In genomic region chr16:89721644-89722391, GRCh38 we compare ENCODE assay signal across 8 cellular contexts. TPM values are rescaled to one million over a fixed set of nuclear protein-coding genes. Genes with fewer than 3 reads are reported as not detected.
DNase-seq lines count a peak whose midpoint lies in the region; ATAC-seq and TF ChIP-seq lines count a peak whose summit lies in the region.

No MANE protein-coding gene starts in this region.

- H3K4me3 ChIP-seq in SJCRH30 (peak overlapping the region; percentile 86), aorta (ENCODE audit: low read length in 2 of 2) (peak overlapping the region; percentile 70 to 83)

- no peak overlapping the region for H3K27ac Mint-ChIP-seq in progenitor cell of endocrine pancreas

- H3K27ac ChIP-seq in 22Rv1 (peak overlapping the region; percentile 97), SJCRH30 (peak overlapping the region; percentile 75; the same call in 1 of the 2 replicates), aorta (ENCODE audit: low read depth in 1 of 2, low read length in 2 of 2) (peak overlapping the region; percentile 38 to 45)

- intact Hi-C loops in Right ventricle myocardium inferior (cut with DNase I) = no loop called here
- intact Hi-C loops in aorta (cut with DNase I) = loop anchor here in 1 of 2 donors (2.0 kb wide), 1 partner anchor 21 kb away; the partner anchor contains the start of gene SPATA2L

- peaks cover 18% of the 10 kb centered on the region for H3K36me3 ChIP-seq in SJCRH30
- H3K36me3 ChIP-seq in aorta (ENCODE audit: control insufficient read depth in 1 of 2, insufficient read depth in 2 of 2, low read length in 1 of 2) = peaks cover 0 to 4% of the 10 kb centered on the region in 2 donors

- H3K4me1 Mint-ChIP-seq in progenitor cell of endocrine pancreas (ENCODE audit: low read depth) = peaks cover 14% of the 10 kb centered on the region

- no peaks in the 10 kb centered on the region for H3K9me3 Mint-ChIP-seq in progenitor cell of endocrine pancreas (ENCODE audit: low read depth)

- 0 to 2% methylated on average over 64 to 99 of the region's 99 CpGs for WGBS in aorta, 2 donors

- H3K36me3 Mint-ChIP-seq in progenitor cell of endocrine pancreas (ENCODE audit: insufficient read depth) = peaks cover 8% of the 10 kb centered on the region

- DNase-seq in SJCRH30 = peak; percentile 38 to 40
- DNase-seq in activated naive CD4-positive, alpha-beta T cell (lab: John Stamatoyannopoulos, UW) = peak; percentile 54 to 87 (median 72)
- peak; percentile 91 for DNase-seq in Right ventricle myocardium inferior (ENCODE audit: missing footprints)
- DNase-seq in progenitor cell of endocrine pancreas (ENCODE audit: low spot score, unreplicated experiment) = no peak
- peak; percentile 84 to 89 for DNase-seq in aorta

- ATAC-seq in GM18517 (IDR thresholded peaks at IDR 0.05; ENCODE audit: unreplicated experiment) = peak; percentile 32
- ATAC-seq in HG03064 (IDR thresholded peaks at IDR 0.05; ENCODE audit: low read depth, unreplicated experiment) = peak; percentile 22
- peak; percentile 23 for ATAC-seq in Right ventricle myocardium inferior
- peak; percentile 37 for ATAC-seq in aorta (ENCODE audit: low FRiP score)

- H3K27me3 ChIP-seq in SJCRH30 (no peaks in the 10 kb centered on the region), aorta (ENCODE audit: control insufficient read depth in 1 of 2, insufficient read depth in 2 of 2, low read length in 1 of 2) (peaks cover 0 to 2% of the 10 kb centered on the region in 2 donors)

- no peaks in the 10 kb centered on the region for H3K9me3 ChIP-seq in SJCRH30 (replicated peaks)
- no peaks in the 10 kb centered on the region for H3K9me3 ChIP-seq in aorta (ENCODE audit: control insufficient read depth, low read length)

- TF ChIP-seq CTCF in 22Rv1 (IDR thresholded peaks at IDR 0.05) (no peak), progenitor cell of endocrine pancreas (IDR thresholded peaks at IDR 0.05; ENCODE audit: unreplicated experiment) (no peak)

- H3K4me3 Mint-ChIP-seq in progenitor cell of endocrine pancreas (ENCODE audit: low read depth) = peak overlapping the region; percentile 66

- H3K4me1 ChIP-seq in SJCRH30 = peaks cover 19% of the 10 kb centered on the region
- no peaks in the 10 kb centered on the region for H3K4me1 ChIP-seq in aorta (ENCODE audit: control insufficient read depth in 1 of 2, insufficient read depth in 2 of 2, low read length in 2 of 2)

- H3K27me3 Mint-ChIP-seq in progenitor cell of endocrine pancreas = peaks cover 9% of the 10 kb centered on the region

RNA-seq across cellular contexts. Expression of gene ZNF276, which starts 0.5 kb away (rescaled TPM):
- total RNA-seq in SJCRH30 (2014; rRNA removed; shearing (Covaris generic)) = 12.2 and 13.3 TPM in 2 replicates
- total RNA-seq in Right ventricle myocardium inferior = 10.6 TPM
- 22.5 and 25.0 TPM in 2 replicates for total RNA-seq in progenitor cell of endocrine pancreas
- 10 to 100 TPM; 23.6 to 30.4 TPM for total RNA-seq in aorta
- 10 to 100 TPM in 1 of 2 donors, 1 to 10 TPM in 1; 3.3 to 47.7 TPM for polyA plus RNA-seq in aorta

RNA-seq across cellular contexts. Expression of gene VPS9D1, which starts 1.1 kb away (rescaled TPM):
- 2.2 and 2.5 TPM in 2 replicates for total RNA-seq in SJCRH30 (2014; rRNA removed; shearing (Covaris generic))
- 11.1 TPM for total RNA-seq in Right ventricle myocardium inferior
- total RNA-seq in progenitor cell of endocrine pancreas = 17.4 and 17.9 TPM in 2 replicates
- total RNA-seq in aorta = 10 to 100 TPM; 10.3 to 15.3 TPM
- 10 to 100 TPM in 1 of 2 donors, 1 to 10 TPM in 1; 5.1 to 34.5 TPM for polyA plus RNA-seq in aorta

RNA-seq across cellular contexts. Expression of gene SPATA2L, which starts 20.3 kb away (rescaled TPM):
- 6.0 and 7.2 TPM in 2 replicates for total RNA-seq in SJCRH30 (2014; rRNA removed; shearing (Covaris generic))
- total RNA-seq in Right ventricle myocardium inferior = 3.4 TPM
- total RNA-seq in progenitor cell of endocrine pancreas = 14.0 and 15.5 TPM in 2 replicates
- 10 to 100 TPM in 1 of 2 donors, 1 to 10 TPM in 1; 9.1 to 13.4 TPM for total RNA-seq in aorta
- 10 to 100 TPM in 1 of 2 donors, 1 to 10 TPM in 1; 4.9 to 12.0 TPM for polyA plus RNA-seq in aorta

RNA-seq across cellular contexts. Expression of gene CDK10, which starts 35.3 kb away (rescaled TPM):
- total RNA-seq in SJCRH30 (2014; rRNA removed; shearing (Covaris generic)) = 29.0 and 35.1 TPM in 2 replicates
- 21.9 TPM for total RNA-seq in Right ventricle myocardium inferior
- total RNA-seq in progenitor cell of endocrine pancreas = 183 and 192 TPM in 2 replicates
- total RNA-seq in aorta = 10 to 100 TPM; 29.9 to 71.1 TPM
- polyA plus RNA-seq in aorta = 100 to 1,000 TPM in 1 of 2 donors, 10 to 100 TPM in 1; 24.7 to 134 TPM

Comparison
In these comparisons a context has a peak if more than half of its experiments do, and no peak if none do; other contexts are left out.
1. H3K27ac ChIP-seq: peak in every context shown above with its lines; median percentile 97 in 22Rv1; 75 in SJCRH30; 42 in aorta.